Comparison of ENCODE assay signal across 1 cellular context in genomic region chr18:30481871-30482270, GRCh38.
TF ChIP-seq lines count a peak whose summit lies in the region.

No MANE protein-coding gene starts in this region.

TF ChIP-seq in WTC11, 78 proteins besides CTCF, POLR2A, EP300 and RAD21 (continued from another document):
- TF ChIP-seq PRDM15 (CRISPR knock-in tag; IDR thresholded peaks at IDR 0.05) (no peak), ZNF219 (CRISPR knock-in tag; IDR thresholded peaks at IDR 0.05; ENCODE audit: borderline replicate concordance) (no peak), NR3C1 (CRISPR knock-in tag; conservative IDR thresholded peaks at IDR 0.05; ENCODE audit: low read depth) (no peak), FOXP1 (CRISPR knock-in tag; IDR thresholded peaks at IDR 0.05; ENCODE audit: borderline replicate concordance) (no peak), AR (CRISPR knock-in tag; IDR thresholded peaks at IDR 0.05) (no peak), AFF4 (CRISPR knock-in tag; IDR thresholded peaks at IDR 0.05; ENCODE audit: borderline replicate concordance) (no peak), ZNF138 (CRISPR knock-in tag; conservative IDR thresholded peaks at IDR 0.05) (no peak), E2F1 (CRISPR knock-in tag; IDR thresholded peaks at IDR 0.05) (no peak), ZMAT4 (CRISPR knock-in tag; IDR thresholded peaks at IDR 0.05) (no peak)
